In genomic region chr18:75526038-75526437, GRCh38 we compare ENCODE assay signal across 5 cellular contexts.
"Had no signal": no experiment of that assay in that cellular context is flagged by ENCODE, and none has a peak within 500 bp of the region (broad histone marks: within the 10 kb centered on the region; RNA-seq: fewer than 3 reads in every experiment).

No MANE protein-coding gene starts in this region.

- H2AFZ ChIP-seq: GM23338 had no signal

- H3K4me2 ChIP-seq: GM23338 had no signal

- H3K4me3 ChIP-seq: GM23338, K562 had no signal

- ATAC-seq: GM23338, K562 had no signal

- DNase-seq: H9, HCEC 1CT, IMR-90 had no signal
